Comparison of ENCODE assay signal across 11 cellular contexts in genomic region chr11:65853249-65853979, GRCh38. TPM values are rescaled to one million over a fixed set of nuclear protein-coding genes. Genes with fewer than 3 reads are reported as not detected.
A peak's percentile ranks its signal among the peaks of the same experiment; 100 is the strongest.
DNase-seq lines count a peak whose midpoint lies in the region; ATAC-seq, FAIRE-seq and TF ChIP-seq lines count a peak whose summit lies in the region.
"Had no signal": no experiment of that assay in that cellular context is flagged by ENCODE, and none has a peak within 500 bp of the region (broad histone marks: within the 10 kb centered on the region; RNA-seq: fewer than 3 reads in every experiment).

No MANE protein-coding gene starts in this region.

- H3K27me3 Mint-ChIP-seq in CD4-positive, alpha-beta memory T cell = no peaks in the 10 kb centered on the region
- H3K27me3 Mint-ChIP-seq in activated naive CD8-positive, alpha-beta T cell treated with anti-CD3 and anti-CD28 coated beads, Interleukin-2, amount 50 U/mL, for 24 hours = no peaks in the 10 kb centered on the region

- DNase-seq in CD4-positive, alpha-beta memory T cell = no peak
- DNase-seq in GM12891 (ENCODE audit: insufficient read length, low spot score) = no peak
- DNase-seq in activated naive CD8-positive, alpha-beta T cell treated with anti-CD3 and anti-CD28 coated beads, Interleukin-2, amount 50 U/mL, for 24 hours = no peak

- no peaks in the 10 kb centered on the region for H3K27me3 ChIP-seq in CD4-positive, alpha-beta memory T cell (ENCODE audit: insufficient read depth, low read length)
- no peaks in the 10 kb centered on the region for H3K27me3 ChIP-seq in mucosa of rectum (ENCODE audit: control insufficient read depth in 2 of 2, insufficient read depth in 2 of 2, low read length in 2 of 2)
- H3K27me3 ChIP-seq: ovary had no signal

- intact Hi-C loops in CD4-positive, alpha-beta memory T cell (cut with micrococcal nuclease) = loop anchor here (10.0 kb wide), 1 partner anchor 719 kb away; the partner anchor contains the start of gene SYVN1

- no peak for ATAC-seq in activated naive CD8-positive, alpha-beta T cell treated with anti-CD3 and anti-CD28 coated beads, Interleukin-2, amount 50 U/mL, for 24 hours
- ATAC-seq in HG03196 (IDR thresholded peaks at IDR 0.05; ENCODE audit: unreplicated experiment) = no peak
- ATAC-seq in GM21360 (IDR thresholded peaks at IDR 0.05; ENCODE audit: unreplicated experiment) = no peak
- ATAC-seq in HG02763 (IDR thresholded peaks at IDR 0.05; ENCODE audit: unreplicated experiment) = no peak
- ATAC-seq in HG03571 (IDR thresholded peaks at IDR 0.05; ENCODE audit: unreplicated experiment) = no peak

- POLR2A ChIA-PET in CD4-positive, alpha-beta memory T cell (lab: Charles Lee; ENCODE audit: partially characterized antibody) = interaction anchor here (1.0 to 6.4 kb wide), 7 partner anchors 16 to 133 kb away, joined by 3 to 30 read pairs (median 6); partner anchors contain the start of genes CCDC85B, FIBP, RNASEH2C and SNX32

- peaks cover 31% of the 10 kb centered on the region for H3K4me1 ChIP-seq in CD4-positive, alpha-beta memory T cell (ENCODE audit: insufficient read depth, low read length)
- H3K4me1 ChIP-seq in mucosa of rectum (ENCODE audit: control insufficient read depth in 2 of 2, insufficient read depth in 2 of 2, low read length in 2 of 2) = peaks cover 51 to 55% of the 10 kb centered on the region in 2 donors

- no peak overlapping the region for H3K4me3 Mint-ChIP-seq in CD4-positive, alpha-beta memory T cell
- peak overlapping the region; percentile 4 for H3K4me3 Mint-ChIP-seq in activated naive CD8-positive, alpha-beta T cell treated with anti-CD3 and anti-CD28 coated beads, Interleukin-2, amount 50 U/mL, for 24 hours

- CTCF ChIA-PET in CD4-positive, alpha-beta memory T cell (lab: Charles Lee; ENCODE audit: partially characterized antibody) = interaction anchor here (1.2 kb wide), 1 partner anchor 33 kb away, joined by 7 read pairs; no protein-coding TSS in a partner anchor

- H3K9me3 Mint-ChIP-seq in CD4-positive, alpha-beta memory T cell = peaks cover 0 to 6% (median 0%) of the 10 kb centered on the region in 8 donors
- peaks cover 4% of the 10 kb centered on the region for H3K9me3 Mint-ChIP-seq in activated naive CD8-positive, alpha-beta T cell treated with anti-CD3 and anti-CD28 coated beads, Interleukin-2, amount 50 U/mL, for 24 hours

- peaks cover 24 to 48% (median 38%) of the 10 kb centered on the region in 4 donors for H3K4me1 Mint-ChIP-seq in CD4-positive, alpha-beta memory T cell
- peaks cover 28% of the 10 kb centered on the region for H3K4me1 Mint-ChIP-seq in activated naive CD8-positive, alpha-beta T cell treated with anti-CD3 and anti-CD28 coated beads, Interleukin-2, amount 50 U/mL, for 24 hours

- H3K36me3 Mint-ChIP-seq in CD4-positive, alpha-beta memory T cell = peaks cover 51 to 56% of the 10 kb centered on the region in 2 donors
- H3K36me3 Mint-ChIP-seq in activated naive CD8-positive, alpha-beta T cell treated with anti-CD3 and anti-CD28 coated beads, Interleukin-2, amount 50 U/mL, for 24 hours (ENCODE audit: low read depth) = peaks cover 52% of the 10 kb centered on the region

- H3K4me3 ChIP-seq in CD4-positive, alpha-beta memory T cell (ENCODE audit: low read length in 2 of 2) = no peak overlapping the region
- peak overlapping the region; percentile 46 to 58 for H3K4me3 ChIP-seq in mucosa of rectum (ENCODE audit: low read length in 2 of 2)
- H3K4me3 ChIP-seq: coronary artery, ovary had no signal

- TF ChIP-seq POLR2A in GM12891 (IDR thresholded peaks at IDR 0.05; ENCODE audit: low read depth, low read length) = no peak; the same call in 1 of the 2 replicates

- H3K27ac Mint-ChIP-seq in CD4-positive, alpha-beta memory T cell = peak overlapping the region in 4 of 7 donors; percentile 41 to 79 (median 67)
- no peak overlapping the region for H3K27ac Mint-ChIP-seq in activated naive CD8-positive, alpha-beta T cell treated with anti-CD3 and anti-CD28 coated beads, Interleukin-2, amount 50 U/mL, for 24 hours

- H3K9ac ChIP-seq in mucosa of rectum (ENCODE audit: low read depth in 1 of 2, low read length in 2 of 2) = peak overlapping the region; percentile 38 to 46

- no peak for FAIRE-seq in GM12891 (lab: Jason Lieb, UNC)
- FAIRE-seq: G401.6 had no signal

- H3K36me3 ChIP-seq in CD4-positive, alpha-beta memory T cell (ENCODE audit: insufficient read depth, low read length) = peaks cover 50% of the 10 kb centered on the region
- H3K36me3 ChIP-seq in mucosa of rectum (ENCODE audit: control insufficient read depth in 2 of 2, insufficient read depth in 2 of 2, low read length in 2 of 2) = peaks cover 45 to 61% of the 10 kb centered on the region in 2 donors
- H3K36me3 ChIP-seq: ovary had no signal

- H3K27ac ChIP-seq in CD4-positive, alpha-beta memory T cell (ENCODE audit: low read depth, low read length) = no peak overlapping the region
- peak overlapping the region; percentile 88 to 93 for H3K27ac ChIP-seq in mucosa of rectum (ENCODE audit: low read depth in 2 of 2, low read length in 2 of 2)
- H3K27ac ChIP-seq: coronary artery, ovary had no signal

- peaks cover 0 to 5% of the 10 kb centered on the region in 2 donors for H3K9me3 ChIP-seq in CD4-positive, alpha-beta memory T cell (ENCODE audit: control insufficient read depth in 1 of 2, low read length in 2 of 2)
- no peaks in the 10 kb centered on the region for H3K9me3 ChIP-seq in mucosa of rectum (ENCODE audit: control insufficient read depth in 2 of 2, low read length in 2 of 2)
- H3K9me3 ChIP-seq: ovary had no signal

TF ChIP-seq in GM12891, 5 proteins besides CTCF, POLR2A, EP300 and RAD21:
- TF ChIP-seq POU2F2 (IDR thresholded peaks at IDR 0.05; ENCODE audit: low read depth, low read length) (0 out of 2 replicates have a peak, but pooled peaks have one; percentile 8), TAF1 (IDR thresholded peaks at IDR 0.05; ENCODE audit: low read depth, low read length) (no peak), POLR2AphosphoS5 (IDR thresholded peaks at IDR 0.05; ENCODE audit: low read depth, low read length) (peak; percentile 54; the same call in 1 of the 2 replicates), SPI1 (IDR thresholded peaks at IDR 0.05; ENCODE audit: low read depth, low read length) (no peak), PAX5 (IDR thresholded peaks at IDR 0.05; ENCODE audit: insufficient read depth, low read length, severe bottlenecking) (no peak)

RNA-seq across cellular contexts. Expression of gene CFL1, which starts 4.6 kb away (rescaled TPM):
- 100 to 1,000 TPM; 540 to 578 TPM for total RNA-seq in CD4-positive, alpha-beta memory T cell
- 1,000 to 10,000 TPM; 2,794 to 2,825 TPM for polyA plus RNA-seq in CD4-positive, alpha-beta memory T cell
- 899 TPM for polyA plus RNA-seq in GM12891 (2012; ENCODE audit: low read depth, missing spikeins)

RNA-seq across cellular contexts. Expression of gene MUS81, which starts 6.8 kb away (rescaled TPM):
- 10 to 100 TPM; 93.6 to 95.5 TPM for total RNA-seq in CD4-positive, alpha-beta memory T cell
- polyA plus RNA-seq in CD4-positive, alpha-beta memory T cell = 10 to 100 TPM; 24.0 to 31.1 TPM
- 49.9 TPM for polyA plus RNA-seq in GM12891 (2012; ENCODE audit: low read depth, missing spikeins)

RNA-seq across cellular contexts. Expression of gene EFEMP2, which starts 19.2 kb away (rescaled TPM):
- 1 to 10 TPM; 6.0 to 8.3 TPM for total RNA-seq in CD4-positive, alpha-beta memory T cell
- under 1 TPM; 0.40 to 0.55 TPM for polyA plus RNA-seq in CD4-positive, alpha-beta memory T cell
- 4.7 TPM for polyA plus RNA-seq in GM12891 (2012; ENCODE audit: low read depth, missing spikeins)

RNA-seq across cellular contexts. Expression of gene SNX32, which starts 19.7 kb away (rescaled TPM):
- total RNA-seq in CD4-positive, alpha-beta memory T cell = under 1 TPM; 0.42 to 0.64 TPM
- under 1 TPM; 0.68 to 0.93 TPM for polyA plus RNA-seq in CD4-positive, alpha-beta memory T cell
- polyA plus RNA-seq in GM12891 (2012; ENCODE audit: low read depth, missing spikeins) = 1.4 TPM

RNA-seq across cellular contexts. Expression of gene CTSW, which starts 26.2 kb away (rescaled TPM):
- 10 to 100 TPM; 30.1 to 30.4 TPM for total RNA-seq in CD4-positive, alpha-beta memory T cell
- 100 to 1,000 TPM in 1 of 2 donors, 10 to 100 TPM in 1; 80.9 to 107 TPM for polyA plus RNA-seq in CD4-positive, alpha-beta memory T cell
- polyA plus RNA-seq in GM12891 (2012; ENCODE audit: low read depth, missing spikeins) = 3.3 TPM

Comparison
In these comparisons a context has a peak if more than half of its experiments do, and no peak if none do; other contexts are left out.
1. H3K4me3 ChIP-seq: peak in mucosa of rectum (2 of 2); none in CD4-positive, alpha-beta memory T cell (0 of 2).